Comparison of ENCODE assay signal across 10 cellular contexts in the genomic region with DNA sequence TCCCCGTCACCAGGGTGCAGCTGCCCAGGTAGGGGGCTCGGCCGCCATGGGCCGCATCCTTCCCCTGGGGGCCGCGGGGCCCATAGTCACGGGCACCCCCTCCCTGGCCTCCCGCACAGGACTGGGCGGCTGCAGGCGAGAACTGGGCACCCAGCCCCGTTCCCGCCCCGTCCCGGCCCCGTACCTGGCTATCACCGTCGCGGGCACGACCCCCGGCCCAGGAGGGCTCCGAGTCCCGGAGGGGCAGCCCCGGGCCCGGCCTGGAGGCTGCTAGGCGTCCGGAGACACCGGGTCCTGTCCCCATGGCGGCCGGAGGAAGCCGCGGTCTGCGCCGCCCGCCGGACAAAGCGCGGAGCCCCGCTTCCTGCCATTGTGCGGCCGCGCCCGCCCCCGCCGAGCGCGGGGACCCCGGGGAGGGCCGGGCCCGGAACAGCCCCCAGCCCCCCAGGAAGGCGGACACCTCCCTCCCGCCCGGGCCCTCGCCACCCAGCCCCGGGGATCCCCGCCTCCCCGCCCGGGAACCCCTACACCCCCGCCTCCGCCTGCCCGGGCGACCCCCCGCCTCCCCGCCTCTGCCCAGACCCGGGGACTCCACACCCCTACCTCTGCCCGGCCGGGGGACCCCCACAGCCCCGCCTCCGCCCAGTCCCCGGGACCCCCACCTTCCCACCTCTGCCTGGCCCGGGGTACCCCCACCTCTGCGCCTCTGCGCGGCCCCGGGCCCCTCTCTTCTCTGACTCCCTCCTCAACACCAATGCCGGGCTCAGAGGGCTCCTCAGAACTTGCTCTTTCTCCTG. TPM values are rescaled to one million over a fixed set of nuclear protein-coding genes. Genes with fewer than 3 reads are reported as not detected.
DNase-seq lines count a peak whose midpoint lies in the region; ATAC-seq, FAIRE-seq and TF ChIP-seq lines count a peak whose summit lies in the region.
"Had no signal": no experiment of that assay in that cellular context is flagged by ENCODE, and none has a peak within 500 bp of the region (broad histone marks: within the 10 kb centered on the region; RNA-seq: fewer than 3 reads in every experiment).

No MANE protein-coding gene starts in this region.

- no peaks in the 10 kb centered on the region for H3K36me3 ChIP-seq in H7 (replicated peaks; ENCODE audit: control insufficient read depth, insufficient read depth, low read length)
- H3K36me3 ChIP-seq in iPS-18a (ENCODE audit: control insufficient read depth, low read depth, low read length) = no peaks in the 10 kb centered on the region
- H3K36me3 ChIP-seq in small intestine (ENCODE audit: control insufficient read depth in 2 of 2, insufficient read depth in 2 of 2, low read length in 2 of 2) = no peaks in the 10 kb centered on the region
- H3K36me3 ChIP-seq in CD8-positive, alpha-beta memory T cell (ENCODE audit: insufficient read depth, low read length) = no peaks in the 10 kb centered on the region
- H3K36me3 ChIP-seq in MG63 = no peaks in the 10 kb centered on the region

- no peak for TF ChIP-seq CTCF in MCF 10A (IDR thresholded peaks at IDR 0.05; ENCODE audit: unreplicated experiment)

- H3K4me3 Mint-ChIP-seq in MCF 10A (ENCODE audit: unreplicated experiment) = peak overlapping the region; percentile 29
- H3K4me3 Mint-ChIP-seq in CD8-positive, alpha-beta memory T cell = no peak overlapping the region

- H3K27me3 ChIP-seq in H7 (ENCODE audit: control insufficient read depth, insufficient read depth, low read length) (peaks cover 19% of the 10 kb centered on the region; the same call in 1 of the 2 replicates), iPS-18a (ENCODE audit: control insufficient read depth, insufficient read depth, low read length) (peaks cover 10% of the 10 kb centered on the region), small intestine (ENCODE audit: control insufficient read depth in 2 of 2, insufficient read depth in 2 of 2, low read length in 2 of 2) (peaks cover 0 to 7% of the 10 kb centered on the region in 2 donors), MG63 (peaks cover 7% of the 10 kb centered on the region; the same call in 1 of the 2 replicates)
- peaks cover 16% of the 10 kb centered on the region for H3K27me3 ChIP-seq in CD8-positive, alpha-beta memory T cell (ENCODE audit: insufficient read depth, low read length, poor library complexity, severe bottlenecking)

- DNase-seq in H7 = peak; percentile 92
- no peak for DNase-seq in MCF 10A (ENCODE audit: unreplicated experiment)
- DNase-seq in small intestine = no peak
- DNase-seq in CD8-positive, alpha-beta memory T cell = no peak
- DNase-seq in left lobe of liver (ENCODE audit: low spot score) = no peak
- DNase-seq in MG63 = no peak
- DNase-seq in frontal cortex (ENCODE audit: low spot score in 2 of 2) = no peak
- DNase-seq: activated T-cell treated with anti-CD3 and anti-CD28 coated beads, Interleukin-2, amount 50 U/mL, for 4 hours; stimulated activated CD4-positive, alpha-beta T cell treated with anti-CD3 and anti-CD28 coated beads, Interleukin-4, amount 100 ng/mL, for 24 hours had no signal

- H3K9me3 ChIP-seq in iPS-18a (ENCODE audit: control insufficient read depth, low read depth, low read length) (no peaks in the 10 kb centered on the region), small intestine (ENCODE audit: control insufficient read depth, low read depth) (no peaks in the 10 kb centered on the region), MG63 (no peaks in the 10 kb centered on the region)
- H3K9me3 ChIP-seq in CD8-positive, alpha-beta memory T cell (ENCODE audit: low read length) = no peaks in the 10 kb centered on the region

- H3K27ac ChIP-seq in iPS-18a (ENCODE audit: low read length) (no peak overlapping the region), small intestine (ENCODE audit: low read depth in 1 of 2, low read length in 1 of 2) (no peak overlapping the region)
- H3K27ac ChIP-seq in CD8-positive, alpha-beta memory T cell (ENCODE audit: low read depth, low read length) = no peak overlapping the region

- no peak for FAIRE-seq in small intestine (lab: Jason Lieb, UNC)
- no peak for FAIRE-seq in frontal cortex (lab: Jason Lieb, UNC)

- CTCF ChIA-PET in MCF 10A (lab: Yijun Ruan, JAX) = interaction anchor here (0.6 to 2.8 kb wide), 21 partner anchors 7 to 596 kb away, joined by 3 to 23 read pairs (median 4); a partner anchor contains a TSS
- CTCF ChIA-PET in CD8-positive, alpha-beta memory T cell (lab: Charles Lee) = interaction anchor here (0.5 to 7.2 kb wide), 20 partner anchors 8 to 1423 kb away, joined by 3 to 79 read pairs (median 4); a partner anchor contains a TSS

- 0 to 2% (median 2%) methylated on average over 18 to 75 of the region's 75 CpGs for WGBS in small intestine, 3 donors

- no peaks in the 10 kb centered on the region for H3K27me3 Mint-ChIP-seq in MCF 10A (ENCODE audit: insufficient read depth, unreplicated experiment)
- peaks cover 13 to 25% of the 10 kb centered on the region in 2 donors for H3K27me3 Mint-ChIP-seq in CD8-positive, alpha-beta memory T cell

- ATAC-seq in left lobe of liver = no peak
- ATAC-seq: activated T-cell treated with anti-CD3 and anti-CD28 coated beads, Interleukin-2, amount 50 U/mL, for 4 hours had no signal

- H3K4me1 ChIP-seq in iPS-18a (ENCODE audit: control insufficient read depth, low read depth, low read length) = peaks cover 8% of the 10 kb centered on the region
- H3K4me1 ChIP-seq in small intestine (ENCODE audit: control insufficient read depth in 2 of 2, insufficient read depth in 1 of 2, low read depth in 1 of 2, low read length in 1 of 2) = no peaks in the 10 kb centered on the region
- H3K4me1 ChIP-seq in CD8-positive, alpha-beta memory T cell (ENCODE audit: insufficient read depth, low read length) = peaks cover 12% of the 10 kb centered on the region

- BruUV-seq in MCF 10A (replicated peaks; lab: Mats Ljungman, UMichigan) = no TSS peak

- POLR2A ChIA-PET in MCF 10A (lab: Yijun Ruan, JAX) = no interaction called here
- POLR2A ChIA-PET in CD8-positive, alpha-beta memory T cell (lab: Charles Lee) = interaction anchor here (1.3 kb wide), 1 partner anchor 160 kb away, joined by 3 read pairs; no protein-coding TSS in a partner anchor

- no peak overlapping the region for H3K27ac Mint-ChIP-seq in MCF 10A (ENCODE audit: low read depth, unreplicated experiment)
- H3K27ac Mint-ChIP-seq in CD8-positive, alpha-beta memory T cell = no peak overlapping the region

- peak overlapping the region; percentile 71 for H3K4me3 ChIP-seq in H7 (ENCODE audit: insufficient read depth, low read depth, low read length)
- H3K4me3 ChIP-seq in iPS-18a (ENCODE audit: low read length) = peak overlapping the region; percentile 61
- H3K4me3 ChIP-seq in small intestine (ENCODE audit: low read depth in 1 of 2, low read length in 2 of 2) = peak overlapping the region; percentile 16 to 38
- H3K4me3 ChIP-seq in CD8-positive, alpha-beta memory T cell (ENCODE audit: low read length) = no peak overlapping the region
- no peak overlapping the region for H3K4me3 ChIP-seq in MG63

- H3K36me3 Mint-ChIP-seq in MCF 10A (ENCODE audit: insufficient read depth, unreplicated experiment) = peaks cover 3% of the 10 kb centered on the region
- peaks cover 0 to 2% (median 0%) of the 10 kb centered on the region in 3 donors for H3K36me3 Mint-ChIP-seq in CD8-positive, alpha-beta memory T cell

- peak overlapping the region; percentile 53 for H3K9ac ChIP-seq in iPS-18a (ENCODE audit: low read length)

- H3K9me3 Mint-ChIP-seq in MCF 10A (ENCODE audit: unreplicated experiment) = no peaks in the 10 kb centered on the region
- peaks cover 0 to 3% (median 0%) of the 10 kb centered on the region in 5 donors for H3K9me3 Mint-ChIP-seq in CD8-positive, alpha-beta memory T cell
- H3K9me3 Mint-ChIP-seq: activated T-cell treated with anti-CD3 and anti-CD28 coated beads, Interleukin-2, amount 50 U/mL, for 4 hours had no signal

- intact Hi-C loops in MCF 10A (cut with micrococcal nuclease) = loop anchor here (10.0 kb wide), 1 partner anchor 159 kb away; no protein-coding TSS in a partner anchor

- H3K4me1 Mint-ChIP-seq in MCF 10A (ENCODE audit: insufficient read depth, unreplicated experiment) = peaks cover 24% of the 10 kb centered on the region
- peaks cover 4 to 11% (median 7%) of the 10 kb centered on the region in 3 donors for H3K4me1 Mint-ChIP-seq in CD8-positive, alpha-beta memory T cell

RNA-seq across cellular contexts. Expression of a gene that starts 6.1 kb away (rescaled TPM):
- 17.2 and 27.4 TPM in 2 replicates for total RNA-seq in H7 (2014; rRNA removed; shearing (Covaris generic))
- total RNA-seq in MCF 10A (2022) = 32.3 and 35.9 TPM in 2 replicates
- 10 to 100 TPM in 1 of 3 donors, 1 to 10 TPM in 2; 2.4 to 10.5 (median 3.8) TPM for polyA plus RNA-seq in small intestine
- total RNA-seq in CD8-positive, alpha-beta memory T cell = 1 to 10 TPM; 2.2 to 2.6 TPM
- 1.0 TPM for polyA plus RNA-seq in CD8-positive, alpha-beta memory T cell
- total RNA-seq in left lobe of liver = 1.1 TPM
- total RNA-seq in MG63 (2014; rRNA removed; shearing (Covaris generic); ENCODE audit: low replicate concordance) = 0.02 and 1.2 TPM in 2 replicates
- total RNA-seq in frontal cortex = 24.9 TPM

RNA-seq across cellular contexts. Expression of a gene that starts 19.4 kb away (rescaled TPM):
- total RNA-seq in H7 (2014; rRNA removed; shearing (Covaris generic)) = 5.4 and 15.7 TPM in 2 replicates
- 27.6 and 33.7 TPM in 2 replicates for total RNA-seq in MCF 10A (2022)
- 10 to 100 TPM; 23.0 to 43.2 (median 23.3) TPM for polyA plus RNA-seq in small intestine
- total RNA-seq in CD8-positive, alpha-beta memory T cell = 100 to 1,000 TPM in 1 of 2 experiments, 10 to 100 TPM in 1; 90.8 to 100 TPM
- polyA plus RNA-seq in CD8-positive, alpha-beta memory T cell = 30.0 TPM
- 2.1 TPM for total RNA-seq in left lobe of liver
- total RNA-seq in MG63 (2014; rRNA removed; shearing (Covaris generic); ENCODE audit: low replicate concordance) = 0.63 TPM in 1 of 2 replicates, not detected in the other
- total RNA-seq in frontal cortex = 9.0 TPM

Comparison
In these comparisons a context has a peak if more than half of its experiments do, and no peak if none do; other contexts are left out.
1. H3K4me3 ChIP-seq: peak in H7 (single experiment), iPS-18a (single experiment) and small intestine (2 of 2); none in CD8-positive, alpha-beta memory T cell (single experiment) and MG63 (single experiment).